In the genomic region with DNA sequence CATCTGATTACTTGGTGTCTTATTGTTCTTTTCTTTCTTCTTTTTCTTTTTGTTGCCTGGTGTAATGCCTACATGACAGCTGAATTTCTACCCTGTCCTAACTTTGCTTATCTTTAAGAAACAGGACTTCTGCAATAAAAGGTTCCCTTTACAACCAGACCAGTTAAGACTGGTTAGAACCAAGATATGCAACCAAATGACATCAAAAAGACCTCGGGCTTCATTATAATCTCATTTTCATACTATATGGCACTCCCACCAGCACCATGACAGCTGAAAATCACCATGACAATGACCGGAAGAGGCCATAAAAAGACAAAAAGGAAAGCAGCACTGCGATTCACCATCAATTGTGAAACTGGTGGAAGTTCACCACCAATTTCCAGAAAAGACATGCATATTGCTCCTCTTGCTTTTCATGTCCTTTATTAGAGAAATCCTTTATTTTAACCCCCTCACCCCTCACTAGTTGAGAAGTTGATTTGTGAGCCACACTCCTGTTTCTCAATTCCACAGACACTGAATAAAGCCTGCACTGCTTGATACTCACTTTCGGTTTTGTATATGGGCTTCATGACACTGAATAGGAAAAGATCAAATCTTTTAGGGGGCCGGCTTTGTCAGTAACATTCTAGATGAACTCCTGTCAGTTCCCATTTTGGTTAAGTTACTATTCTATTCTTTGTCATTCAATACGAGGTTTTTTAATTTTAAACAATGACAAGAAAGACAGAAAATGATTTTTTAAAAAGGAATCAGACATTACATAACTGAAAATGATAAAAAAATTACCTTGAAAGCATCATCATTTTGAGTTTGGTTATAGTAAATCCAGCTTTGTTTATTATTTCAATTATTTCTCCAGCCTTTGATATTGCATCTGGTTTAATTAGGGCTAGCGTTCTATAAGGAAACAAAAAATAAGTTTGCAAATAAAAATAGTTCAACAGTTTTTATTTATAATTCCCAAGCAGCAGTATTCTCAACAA, we compare ENCODE assay signal across 8 cellular contexts. TPM values are rescaled to one million over a fixed set of nuclear protein-coding genes. Genes with fewer than 3 reads are reported as not detected.
DNase-seq lines count a peak whose midpoint lies in the region; ATAC-seq and TF ChIP-seq lines count a peak whose summit lies in the region.

No MANE protein-coding gene starts in this region.

- ATAC-seq in GM18517 (IDR thresholded peaks at IDR 0.05; ENCODE audit: unreplicated experiment): peak; percentile 80
- ATAC-seq in GM23338: no peak
- ATAC-seq in naive thymus-derived CD4-positive, alpha-beta T cell: peak; percentile 74

- H3K4me3 Mint-ChIP-seq in GM23338: no peak overlapping the region
- peak overlapping the region; percentile 6 to 78 (median 59) for H3K4me3 Mint-ChIP-seq in naive thymus-derived CD4-positive, alpha-beta T cell

- no peaks in the 10 kb centered on the region for H3K9me2 ChIP-seq in GM23338 (ENCODE audit: insufficient read depth)

- POLR2A ChIA-PET in naive thymus-derived CD4-positive, alpha-beta T cell (lab: Charles Lee): no interaction called here

- H3K27ac ChIP-seq in GM23338 (ENCODE audit: low read depth) (peak overlapping the region; percentile 51), WERI-Rb-1 (no peak overlapping the region)
- H3K27ac ChIP-seq in naive thymus-derived CD4-positive, alpha-beta T cell (ENCODE audit: low read depth, low read length): no peak overlapping the region
- no peak overlapping the region for H3K27ac ChIP-seq in effector memory CD4-positive, alpha-beta T cell (ENCODE audit: insufficient read depth, low read length, poor library complexity, severe bottlenecking)

- intact Hi-C loops in naive thymus-derived CD4-positive, alpha-beta T cell (cut with micrococcal nuclease): no loop called here

- no peaks in the 10 kb centered on the region for H3K27me3 ChIP-seq in GM23338 (ENCODE audit: insufficient read depth)
- no peaks in the 10 kb centered on the region for H3K27me3 ChIP-seq in naive thymus-derived CD4-positive, alpha-beta T cell (ENCODE audit: control insufficient read depth in 2 of 2, insufficient read depth in 2 of 2, low read length in 2 of 2)
- no peaks in the 10 kb centered on the region for H3K27me3 ChIP-seq in WERI-Rb-1 (ENCODE audit: insufficient read depth, low read depth, severe bottlenecking)
- no peaks in the 10 kb centered on the region for H3K27me3 ChIP-seq in effector memory CD4-positive, alpha-beta T cell (replicated peaks; ENCODE audit: control insufficient read depth, insufficient read depth, low read length, poor library complexity, severe bottlenecking)

- no peaks in the 10 kb centered on the region for H3K27me3 Mint-ChIP-seq in GM23338 (ENCODE audit: insufficient read depth, low read depth, poor library complexity)
- H3K27me3 Mint-ChIP-seq in naive thymus-derived CD4-positive, alpha-beta T cell: no peaks in the 10 kb centered on the region

- H3K4me3 ChIP-seq in GM23338 (no peak overlapping the region), WERI-Rb-1 (ENCODE audit: low read depth, low read length) (no peak overlapping the region)
- H3K4me3 ChIP-seq in naive thymus-derived CD4-positive, alpha-beta T cell (ENCODE audit: low read length): peak overlapping the region; percentile 14
- H3K4me3 ChIP-seq in effector memory CD4-positive, alpha-beta T cell (ENCODE audit: insufficient read depth, low read depth, low read length, poor library complexity, severe bottlenecking): no peak overlapping the region

- H3K9me3 ChIP-seq in naive thymus-derived CD4-positive, alpha-beta T cell (ENCODE audit: control insufficient read depth in 2 of 3, low read length in 3 of 3): no peaks in the 10 kb centered on the region
- no peaks in the 10 kb centered on the region for H3K9me3 ChIP-seq in WERI-Rb-1 (ENCODE audit: severe bottlenecking)
- no peaks in the 10 kb centered on the region for H3K9me3 ChIP-seq in effector memory CD4-positive, alpha-beta T cell (ENCODE audit: control insufficient read depth, low read length)

- no peaks in the 10 kb centered on the region for H3K79me2 ChIP-seq in GM23338 (replicated peaks; ENCODE audit: insufficient read depth)

- no peak for DNase-seq in GM23338 (ENCODE audit: low spot score)
- peak; percentile 73 for DNase-seq in NCI-H69 (lab: John Stamatoyannopoulos, UW)
- peak in 2 of 9 donors; percentile 1 to 6 for DNase-seq in naive thymus-derived CD4-positive, alpha-beta T cell
- no peak for DNase-seq in kidney glomerular epithelial cell (lab: John Stamatoyannopoulos, UW)
- no peak for DNase-seq in WERI-Rb-1
- no peak for DNase-seq in stimulated activated CD4-positive, alpha-beta T cell treated with anti-CD3 and anti-CD28 coated beads, Interleukin-4, amount 100 ng/mL, for 1 hour
- no peak for DNase-seq in effector memory CD4-positive, alpha-beta T cell

- CTCF ChIA-PET in naive thymus-derived CD4-positive, alpha-beta T cell (lab: Charles Lee): no interaction called here

- no peaks in the 10 kb centered on the region; the same call in 1 of the 3 replicates for H3K9me3 Mint-ChIP-seq in GM23338
- H3K9me3 Mint-ChIP-seq in naive thymus-derived CD4-positive, alpha-beta T cell: peaks cover 0 to 8% (median 0%) of the 10 kb centered on the region in 11 donors

- H3F3A ChIP-seq in GM23338 (replicated peaks; ENCODE audit: low read depth): no peaks in the 10 kb centered on the region

- peak overlapping the region; percentile 57; the same call in 1 of the 2 replicates for H3K4me2 ChIP-seq in GM23338

- no peak overlapping the region for H3K27ac Mint-ChIP-seq in GM23338
- H3K27ac Mint-ChIP-seq in naive thymus-derived CD4-positive, alpha-beta T cell: peak overlapping the region in 2 of 9 donors; percentile 23 to 59

- peaks cover 19% of the 10 kb centered on the region for H3K4me1 Mint-ChIP-seq in GM23338
- H3K4me1 Mint-ChIP-seq in naive thymus-derived CD4-positive, alpha-beta T cell: peaks cover 0 to 22% (median 7%) of the 10 kb centered on the region in 7 donors

- H3K4me1 ChIP-seq in GM23338 (ENCODE audit: insufficient read depth): peaks cover 15% of the 10 kb centered on the region
- no peaks in the 10 kb centered on the region for H3K4me1 ChIP-seq in naive thymus-derived CD4-positive, alpha-beta T cell (ENCODE audit: control insufficient read depth in 2 of 2, insufficient read depth in 2 of 2, low read length in 2 of 2)
- no peaks in the 10 kb centered on the region for H3K4me1 ChIP-seq in effector memory CD4-positive, alpha-beta T cell (ENCODE audit: control insufficient read depth, insufficient read depth, low read length, poor library complexity, severe bottlenecking)

- H4K20me1 ChIP-seq in GM23338 (replicated peaks; ENCODE audit: insufficient read depth): no peaks in the 10 kb centered on the region

- TF ChIP-seq CTCF in GM23338 (conservative IDR thresholded peaks at IDR 0.05; ENCODE audit: low read depth in 2 of 2): no peak
- no peak for TF ChIP-seq CTCF in WERI-Rb-1 (IDR thresholded peaks at IDR 0.05; ENCODE audit: low read depth, low read length)

- H2AFZ ChIP-seq in GM23338: no peak overlapping the region

- no peaks in the 10 kb centered on the region for H3K36me3 ChIP-seq in GM23338 (ENCODE audit: insufficient read depth)
- no peaks in the 10 kb centered on the region for H3K36me3 ChIP-seq in naive thymus-derived CD4-positive, alpha-beta T cell (ENCODE audit: control insufficient read depth in 2 of 3, insufficient read depth in 3 of 3, low read length in 3 of 3)
- H3K36me3 ChIP-seq in WERI-Rb-1: no peaks in the 10 kb centered on the region
- no peaks in the 10 kb centered on the region for H3K36me3 ChIP-seq in effector memory CD4-positive, alpha-beta T cell (ENCODE audit: control insufficient read depth, insufficient read depth, low read length)

- peaks cover 24% of the 10 kb centered on the region; the same call in 2 of the 3 replicates for H3K36me3 Mint-ChIP-seq in GM23338 (ENCODE audit: low read depth)
- H3K36me3 Mint-ChIP-seq in naive thymus-derived CD4-positive, alpha-beta T cell: peaks cover 15 to 47% (median 33%) of the 10 kb centered on the region in 5 donors

TF ChIP-seq in GM23338, 12 proteins besides CTCF, POLR2A, EP300 and RAD21:
- TF ChIP-seq REST (IDR thresholded peaks at IDR 0.05; ENCODE audit: unreplicated experiment) (no peak), STAT1 (IDR thresholded peaks at IDR 0.05; ENCODE audit: unreplicated experiment) (no peak)

RNA-seq across cellular contexts. Expression of gene NME7, which starts 58.1 kb away (rescaled TPM):
- total RNA-seq in GM23338 (2014; rRNA removed; shearing (Covaris generic)): 12.9 and 39.1 TPM in 2 replicates
- 48.5 and 65.2 TPM in 2 replicates for polyA plus RNA-seq in GM23338 (2016; fragmentation: Nextera tagmentation; extraction: Ambion mirVana)
- 10 to 100 TPM in 4 of 5 experiments, 1 to 10 TPM in 1; 8.6 to 14.5 (median 12.7) TPM for total RNA-seq in naive thymus-derived CD4-positive, alpha-beta T cell
- polyA plus RNA-seq in naive thymus-derived CD4-positive, alpha-beta T cell: 10 to 100 TPM; 15.6 to 18.6 TPM

RNA-seq across cellular contexts. Expression of gene BLZF1, which starts 58.5 kb away (rescaled TPM):
- total RNA-seq in GM23338 (2014; rRNA removed; shearing (Covaris generic)): 12.4 and 14.5 TPM in 2 replicates
- polyA plus RNA-seq in GM23338 (2016; fragmentation: Nextera tagmentation; extraction: Ambion mirVana): 6.3 and 9.5 TPM in 2 replicates
- 10 to 100 TPM in 4 of 5 experiments, 1 to 10 TPM in 1; 9.9 to 26.8 (median 17.5) TPM for total RNA-seq in naive thymus-derived CD4-positive, alpha-beta T cell
- 10 to 100 TPM; 12.1 to 14.2 TPM for polyA plus RNA-seq in naive thymus-derived CD4-positive, alpha-beta T cell
